8 cellular contexts compared by ENCODE assay signal in genomic region chr1:54973205-54973921, GRCh38. TPM values are rescaled to one million over a fixed set of nuclear protein-coding genes. Genes with fewer than 3 reads are reported as not detected.
DNase-seq lines count a peak whose midpoint lies in the region; ATAC-seq and TF ChIP-seq lines count a peak whose summit lies in the region.

No MANE protein-coding gene starts in this region.

- WGBS in ectodermal cell, 2 experiments = 44 to 49% methylated on average over 5 of the region's 5 CpGs

- CTCF ChIA-PET in BJ (lab: Yijun Ruan, JAX) = interaction anchor here (0.7 to 2.8 kb wide), 17 partner anchors 9 to 1834 kb away, joined by 3 to 15 read pairs (median 6); no protein-coding TSS in a partner anchor

- peak overlapping the region; percentile 26 for H3K27ac ChIP-seq in ectodermal cell (ENCODE audit: insufficient read depth, low read depth, low read length, poor library complexity, severe bottlenecking)

- no peak for DNase-seq in BJ (ENCODE audit: low read depth)
- DNase-seq in NCI-H1694 treated with DMSO at 0.1 percent for 48 hours (lab: John Stamatoyannopoulos, UW) = peak; percentile 7
- peak; percentile 84 for DNase-seq in mesenteric fat pad (ENCODE audit: low spot score)
- no peak for DNase-seq in stimulated activated CD4-positive, alpha-beta T cell treated with anti-CD3 and anti-CD28 coated beads, Interleukin-4, amount 100 ng/mL, for 1 hour
- no peak for DNase-seq in activated CD4-positive, alpha-beta T cell treated with anti-CD3 and anti-CD28 coated beads, Interleukin-2, amount 50 U/mL, for 4 hours
- DNase-seq in A172 (ENCODE audit: low spot score) = no peak

- no peaks in the 10 kb centered on the region for H3K9me3 ChIP-seq in ectodermal cell (ENCODE audit: control insufficient read depth, low read length)

- H3K4me3 ChIP-seq in BJ (ENCODE audit: low read depth, low read length) (no peak overlapping the region), ectodermal cell (ENCODE audit: insufficient read depth, low read depth, low read length) (no peak overlapping the region)

- H3K36me3 ChIP-seq in BJ (ENCODE audit: control insufficient read depth, insufficient read depth, low read length) (no peaks in the 10 kb centered on the region), ectodermal cell (ENCODE audit: control insufficient read depth, insufficient read depth, low read length) (no peaks in the 10 kb centered on the region)

- peak; percentile 62 for TF ChIP-seq CTCF in BJ (IDR thresholded peaks at IDR 0.05; ENCODE audit: insufficient read depth, low read depth, low read length)

- POLR2A ChIA-PET in BJ (lab: Charles Lee) = no interaction called here

- no peaks in the 10 kb centered on the region for H3K4me1 ChIP-seq in ectodermal cell (ENCODE audit: control insufficient read depth, insufficient read depth, low read length)

- ATAC-seq in GM21737 (IDR thresholded peaks at IDR 0.05; ENCODE audit: unreplicated experiment) = no peak

- H3K27me3 ChIP-seq in BJ (ENCODE audit: control insufficient read depth, insufficient read depth, low read length) = no peaks in the 10 kb centered on the region
- no peaks in the 10 kb centered on the region for H3K27me3 ChIP-seq in ectodermal cell (ENCODE audit: control insufficient read depth, insufficient read depth, low read length, poor library complexity, severe bottlenecking)

RNA-seq across cellular contexts. Expression of gene TMEM61, which starts 7.1 kb away (rescaled TPM):
- polyA plus RNA-seq in BJ (2011; rRNA removed) = not detected in 2 replicates
- polyA minus RNA-seq in BJ (2011; rRNA and poly(A)+ RNA removed) = not detected in 2 replicates
- polyA plus RNA-seq in ectodermal cell (2013, experiment 1 of 4) = not detected
- polyA plus RNA-seq in ectodermal cell (2013, experiment 2 of 4) = not detected
- not detected for polyA plus RNA-seq in ectodermal cell (2013, experiment 3 of 4)
- polyA plus RNA-seq in ectodermal cell (2013, experiment 4 of 4) = not detected
- not detected for total RNA-seq in mesenteric fat pad
- not detected in 2 replicates for total RNA-seq in A172 (2014; rRNA removed; shearing (Covaris generic))

RNA-seq across cellular contexts. Expression of gene BSND, which starts 25.4 kb away (rescaled TPM):
- polyA plus RNA-seq in BJ (2011; rRNA removed) = not detected in 2 replicates
- polyA minus RNA-seq in BJ (2011; rRNA and poly(A)+ RNA removed) = not detected in 2 replicates
- 0.07 TPM for polyA plus RNA-seq in ectodermal cell (2013, experiment 1 of 4)
- polyA plus RNA-seq in ectodermal cell (2013, experiment 2 of 4) = not detected
- not detected for polyA plus RNA-seq in ectodermal cell (2013, experiment 3 of 4)
- not detected for polyA plus RNA-seq in ectodermal cell (2013, experiment 4 of 4)
- not detected for total RNA-seq in mesenteric fat pad
- not detected in 2 replicates for total RNA-seq in A172 (2014; rRNA removed; shearing (Covaris generic))

Comparison
In these comparisons a context has a peak if more than half of its experiments do, and no peak if none do; other contexts are left out.
1. DNase-seq: peak in NCI-H1694 treated with DMSO at 0.1 percent for 48 hours (single experiment) and mesenteric fat pad (single experiment); none in BJ (single experiment), stimulated activated CD4-positive, alpha-beta T cell treated with anti-CD3 and anti-CD28 coated beads, Interleukin-4, amount 100 ng/mL, for 1 hour (single experiment), activated CD4-positive, alpha-beta T cell treated with anti-CD3 and anti-CD28 coated beads, Interleukin-2, amount 50 U/mL, for 4 hours (0 of 2) and A172 (single experiment).